ENCODE assay signal across 10 cellular contexts in genomic region chrX:16838202-16839066, GRCh38. TPM values are rescaled to one million over a fixed set of nuclear protein-coding genes. Genes with fewer than 3 reads are reported as not detected.
DNase-seq lines count a peak whose midpoint lies in the region; TF ChIP-seq lines count a peak whose summit lies in the region.
"Had no signal": no experiment of that assay in that cellular context is flagged by ENCODE, and none has a peak within 500 bp of the region (broad histone marks: within the 10 kb centered on the region; RNA-seq: fewer than 3 reads in every experiment).

No MANE protein-coding gene starts in this region.

- peaks cover 37% of the 10 kb centered on the region for H3K36me3 ChIP-seq in osteoblast (ENCODE audit: insufficient read depth, low read length)

- peak overlapping the region; percentile 78 for H3K27ac ChIP-seq in osteoblast (ENCODE audit: low read depth, low read length)

- peaks cover 42% of the 10 kb centered on the region for H3K4me1 ChIP-seq in osteoblast (ENCODE audit: insufficient read depth, low read length)

- H3K4me2 ChIP-seq in osteoblast (ENCODE audit: insufficient read depth, low read length): peak overlapping the region; percentile 47

- peak overlapping the region; percentile 6 for H3K4me3 ChIP-seq in osteoblast (ENCODE audit: insufficient read depth, low read length)

- peak; percentile 19 for DNase-seq in ELF-1 (ENCODE audit: low read depth, low spot score)
- peak; percentile 77 for DNase-seq in RPMI7951 (ENCODE audit: low read depth)
- DNase-seq in fibroblast of gingiva (ENCODE audit: low read depth): peak; percentile 77
- peak; percentile 68 for DNase-seq in osteoblast (ENCODE audit: insufficient read length, low spot score, missing footprints)
- DNase-seq in ureter (ENCODE audit: low spot score): no peak
- no peak for DNase-seq in activated effector memory CD4-positive, alpha-beta T cell treated with anti-CD3 and anti-CD28 coated beads, Interleukin-2, amount 50 U/mL, for 16 hours
- no peak for DNase-seq in activated CD8-positive, alpha-beta memory T cell treated with anti-CD3 and anti-CD28 coated beads, Interleukin-2, amount 50 U/mL, for 48 hours
- no peak for DNase-seq in NCI-H1105 treated with DMSO at 0.1 percent for 48 hours (lab: John Stamatoyannopoulos, UW)
- DNase-seq: cerebellar nuclear complex, NCI-H1105 had no signal

- H3K9me3 ChIP-seq in osteoblast (ENCODE audit: low read depth, low read length): no peaks in the 10 kb centered on the region

- no peaks in the 10 kb centered on the region for H3K79me2 ChIP-seq in osteoblast (ENCODE audit: insufficient read depth, low read length)

- TF ChIP-seq CTCF in osteoblast (IDR thresholded peaks at IDR 0.05; ENCODE audit: extremely low read depth, low read depth, low read length): no peak

- no peaks in the 10 kb centered on the region for H3K27me3 ChIP-seq in osteoblast (ENCODE audit: insufficient read depth, low read length)

- peaks cover 11% of the 10 kb centered on the region for H4K20me1 ChIP-seq in osteoblast (ENCODE audit: insufficient read depth, low read length)

- no peak overlapping the region for H2AFZ ChIP-seq in osteoblast (ENCODE audit: low read length)

RNA-seq across cellular contexts. Expression of gene RBBP7, which starts 31.7 kb away (rescaled TPM):
- 177 and 260 TPM in 2 replicates for total RNA-seq in RPMI7951 (2014; rRNA removed; shearing (Covaris generic))
- total RNA-seq in osteoblast (69.8 and 87.5 TPM in 2 replicates), ureter (133 TPM)

RNA-seq across cellular contexts. Expression of gene TXLNG, which starts 52.2 kb away (rescaled TPM):
- 7.1 and 10.3 TPM in 2 replicates for total RNA-seq in RPMI7951 (2014; rRNA removed; shearing (Covaris generic))
- total RNA-seq in osteoblast: 5.1 and 10.3 TPM in 2 replicates
- total RNA-seq in ureter: 16.8 TPM

Comparison
In these comparisons a context has a peak if more than half of its experiments do, and no peak if none do; other contexts are left out.
1. DNase-seq: peak in ELF-1 (single experiment), RPMI7951 (single experiment), fibroblast of gingiva (single experiment) and osteoblast (single experiment); none in ureter (single experiment), activated effector memory CD4-positive, alpha-beta T cell treated with anti-CD3 and anti-CD28 coated beads, Interleukin-2, amount 50 U/mL, for 16 hours (single experiment), activated CD8-positive, alpha-beta memory T cell treated with anti-CD3 and anti-CD28 coated beads, Interleukin-2, amount 50 U/mL, for 48 hours (single experiment) and NCI-H1105 treated with DMSO at 0.1 percent for 48 hours (single experiment).